In the genomic region with DNA sequence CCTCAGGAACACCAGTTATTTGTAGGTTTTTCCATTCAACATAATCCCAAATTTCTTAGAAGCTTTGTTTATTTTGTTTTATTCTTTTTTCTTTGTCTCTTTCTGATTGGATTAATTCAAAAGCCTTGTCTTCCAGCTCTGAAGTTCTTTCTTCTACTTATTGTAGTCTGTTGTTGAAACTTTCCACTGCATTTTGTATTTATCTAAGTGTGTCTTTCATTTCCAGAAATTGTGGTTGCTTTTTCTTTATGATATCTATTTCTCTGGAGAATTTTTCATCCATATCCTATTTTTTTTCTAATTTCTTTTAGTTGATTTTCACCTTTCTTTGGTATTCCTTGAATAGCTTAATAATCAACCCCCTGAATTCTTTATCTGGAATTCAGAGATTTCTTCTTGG, we compare ENCODE assay signal across 39 cellular contexts. TPM values are rescaled to one million over a fixed set of nuclear protein-coding genes. Genes with fewer than 3 reads are reported as not detected.
"Had no signal": no experiment of that assay in that cellular context is flagged by ENCODE, and none has a peak within 500 bp of the region (broad histone marks: within the 10 kb centered on the region; RNA-seq: fewer than 3 reads in every experiment).

No MANE protein-coding gene starts in this region.

- ATAC-seq: activated naive CD4-positive, alpha-beta T cell treated with anti-CD3 and anti-CD28 coated beads, Interleukin-2, amount 50 U/mL, for 72 hours; activated naive CD8-positive, alpha-beta T cell treated with anti-CD3 and anti-CD28 coated beads, Interleukin-2, amount 50 U/mL, for 24 hours; activated T-cell treated with anti-CD3 and anti-CD28 coated beads, Interleukin-2, amount 50 U/mL, for 4 hours; activated T-helper 17 cell treated with anti-CD3 and anti-CD28 coated beads, Interleukin-2, amount 50 U/mL, for 72 hours; body of pancreas had no signal

- DNase-seq: activated effector memory CD4-positive, alpha-beta T cell treated with anti-CD3 and anti-CD28 coated beads, Interleukin-2, amount 50 U/mL, for 16 hours; activated effector memory CD4-positive, alpha-beta T cell treated with Interleukin-2 at 50 U/mL for 16 hours; activated gamma-delta T cell; activated gamma-delta T cell treated with Interleukin-2 at 50 U/mL for 16 hours; activated naive CD4-positive, alpha-beta T cell; activated naive CD4-positive, alpha-beta T cell treated with anti-CD3 and anti-CD28 coated beads for 36 hours; activated naive CD4-positive, alpha-beta T cell treated with anti-CD3 and anti-CD28 coated beads, Interleukin-2, amount 10 ng/mL, durations not matched to agents 7 days and 5 days; activated naive CD4-positive, alpha-beta T cell treated with anti-CD3 and anti-CD28 coated beads, Interleukin-2, amount 50 U/mL, for 16 hours; activated naive CD4-positive, alpha-beta T cell treated with Interleukin-2 at 50 U/mL for 16 hours; activated naive CD8-positive, alpha-beta T cell treated with anti-CD3 and anti-CD28 coated beads for 36 hours; activated naive CD8-positive, alpha-beta T cell treated with anti-CD3 and anti-CD28 coated beads, Interleukin-2, amount 10 ng/mL, durations not matched to agents 7 days and 5 days; activated naive CD8-positive, alpha-beta T cell treated with anti-CD3 and anti-CD28 coated beads, Interleukin-2, amount 50 U/mL, for 24 hours; activated T-cell treated with anti-CD3 and anti-CD28 coated beads, Interleukin-2, amount 50 U/mL, for 1 hour; activated T-cell treated with anti-CD3 and anti-CD28 coated beads, Interleukin-2, amount 50 U/mL, for 4 hours; activated T-cell treated with anti-CD3 and anti-CD28 coated beads, Interleukin-2, amount 50 U/mL, for 48 hours; adrenal gland; amniotic stem cell; anterior cingulate cortex; aorta; body of pancreas; brain microvascular endothelial cell; caudate nucleus; central memory CD4-positive, alpha-beta T cell; cerebellar nuclear complex had no signal

- H3K9me3 Mint-ChIP-seq: activated naive CD4-positive, alpha-beta T cell treated with anti-CD3 and anti-CD28 coated beads, Interleukin-2, amount 50 U/mL, for 24 hours; central memory CD8-positive, alpha-beta T cell had no signal

- H3K27me3 Mint-ChIP-seq: activated naive CD4-positive, alpha-beta T cell treated with anti-CD3 and anti-CD28 coated beads, Interleukin-2, amount 10 ng/mL, durations not matched to agents 7 days and 5 days; activated naive CD4-positive, alpha-beta T cell treated with anti-CD3 and anti-CD28 coated beads, Interleukin-2, amount 50 U/mL, for 24 hours; activated naive CD8-positive, alpha-beta T cell; activated naive CD8-positive, alpha-beta T cell treated with anti-CD3 and anti-CD28 coated beads for 36 hours; activated naive CD8-positive, alpha-beta T cell treated with anti-CD3 and anti-CD28 coated beads, Interleukin-2, amount 10 ng/mL, durations not matched to agents 7 days and 5 days; activated naive CD8-positive, alpha-beta T cell treated with anti-CD3 and anti-CD28 coated beads, Interleukin-2, amount 50 U/mL, for 24 hours; activated T-helper 17 cell treated with anti-CD3 and anti-CD28 coated beads, Interleukin-2, amount 50 U/mL, for 72 hours; brain; central memory CD8-positive, alpha-beta T cell had no signal

- FAIRE-seq: astrocyte, bronchial epithelial cell, colon had no signal

- H3K4me3 Mint-ChIP-seq: activated naive CD4-positive, alpha-beta T cell treated with anti-CD3 and anti-CD28 coated beads for 36 hours; activated naive CD4-positive, alpha-beta T cell treated with anti-CD3 and anti-CD28 coated beads, Interleukin-2, amount 10 ng/mL, durations not matched to agents 7 days and 5 days; activated naive CD4-positive, alpha-beta T cell treated with anti-CD3 and anti-CD28 coated beads, Interleukin-2, amount 50 U/mL, for 24 hours; activated naive CD8-positive, alpha-beta T cell; activated naive CD8-positive, alpha-beta T cell treated with anti-CD3 and anti-CD28 coated beads for 36 hours; activated naive CD8-positive, alpha-beta T cell treated with anti-CD3 and anti-CD28 coated beads, Interleukin-2, amount 10 ng/mL, durations not matched to agents 7 days and 5 days; activated naive CD8-positive, alpha-beta T cell treated with anti-CD3 and anti-CD28 coated beads, Interleukin-2, amount 50 U/mL, for 24 hours; activated T-cell treated with anti-CD3 and anti-CD28 coated beads, Interleukin-2, amount 50 U/mL, for 4 hours; activated T-helper 1 cell treated with anti-CD3 and anti-CD28 coated beads, Interleukin-12 subunit alpha, Interleukin-12 subunit beta, Interleukin-2, Interleukin-4 antibody, amounts not matched to agents 30 ng/mL and 10 ng/mL and 1 ng/mL, durations not matched to agents 14 hours and 24 hours and 36 hours; activated T-helper 17 cell treated with anti-CD3 and anti-CD28 coated beads, Interleukin-2, amount 50 U/mL, for 72 hours; brain; central memory CD8-positive, alpha-beta T cell had no signal

- H3K4me3 ChIP-seq: adrenal gland, ascending aorta, body of pancreas, breast epithelium, cardiac muscle cell had no signal

- H3K27ac Mint-ChIP-seq: activated naive CD4-positive, alpha-beta T cell treated with anti-CD3 and anti-CD28 coated beads for 36 hours; activated naive CD4-positive, alpha-beta T cell treated with anti-CD3 and anti-CD28 coated beads, Interleukin-2, amount 10 ng/mL, durations not matched to agents 7 days and 5 days; activated naive CD4-positive, alpha-beta T cell treated with anti-CD3 and anti-CD28 coated beads, Interleukin-2, amount 50 U/mL, for 24 hours; activated naive CD4-positive, alpha-beta T cell treated with anti-CD3 and anti-CD28 coated beads, Interleukin-2, amount 50 U/mL, for 72 hours; activated naive CD8-positive, alpha-beta T cell; activated naive CD8-positive, alpha-beta T cell treated with anti-CD3 and anti-CD28 coated beads for 36 hours; activated naive CD8-positive, alpha-beta T cell treated with anti-CD3 and anti-CD28 coated beads, Interleukin-2, amount 10 ng/mL, durations not matched to agents 7 days and 5 days; activated naive CD8-positive, alpha-beta T cell treated with anti-CD3 and anti-CD28 coated beads, Interleukin-2, amount 50 U/mL, for 24 hours; activated T-helper 1 cell treated with anti-CD3 and anti-CD28 coated beads, Interleukin-12 subunit alpha, Interleukin-12 subunit beta, Interleukin-2, Interleukin-4 antibody, amounts not matched to agents 30 ng/mL and 10 ng/mL and 1 ng/mL, durations not matched to agents 14 hours and 24 hours and 36 hours; activated T-helper 17 cell treated with anti-CD3 and anti-CD28 coated beads, Interleukin-2, amount 50 U/mL, for 72 hours; activated T-helper 2 cell treated with anti-CD3 and anti-CD28 coated beads, Interferon-gamma antibody, Interleukin-2, Interleukin-4, amounts not matched to agents 10 μg/mL and 5 μg/mL and 100 μg/mL, durations not matched to agents 14 hours and 24 hours and 36 hours; brain had no signal

- H3K4me1 Mint-ChIP-seq: activated naive CD4-positive, alpha-beta T cell treated with anti-CD3 and anti-CD28 coated beads, Interleukin-2, amount 10 ng/mL, durations not matched to agents 7 days and 5 days; activated naive CD8-positive, alpha-beta T cell treated with anti-CD3 and anti-CD28 coated beads for 36 hours; activated naive CD8-positive, alpha-beta T cell treated with anti-CD3 and anti-CD28 coated beads, Interleukin-2, amount 10 ng/mL, durations not matched to agents 7 days and 5 days; activated naive CD8-positive, alpha-beta T cell treated with anti-CD3 and anti-CD28 coated beads, Interleukin-2, amount 50 U/mL, for 24 hours; activated T-helper 17 cell treated with anti-CD3 and anti-CD28 coated beads, Interleukin-2, amount 50 U/mL, for 72 hours; brain had no signal

- H3K4me1 ChIP-seq: adrenal gland, ascending aorta, body of pancreas, breast epithelium had no signal

- H3K27ac ChIP-seq: adrenal gland, ascending aorta, body of pancreas, brain microvascular endothelial cell, breast epithelium, cardiac muscle cell had no signal

- H3K9me3 ChIP-seq: adrenal gland, body of pancreas, breast epithelium had no signal

- H3K36me3 ChIP-seq: adrenal gland, ascending aorta, brain microvascular endothelial cell, breast epithelium, cardiac muscle cell had no signal

RNA-seq across cellular contexts. Expression of a gene that starts 58.5 kb away (rescaled TPM):
- total RNA-seq: activated naive CD4-positive, alpha-beta T cell treated with anti-CD3 and anti-CD28 coated beads for 36 hours; activated naive CD8-positive, alpha-beta T cell treated with anti-CD3 and anti-CD28 coated beads for 36 hours; activated T-helper 1 cell treated with anti-CD3 and anti-CD28 coated beads, Interleukin-12 subunit alpha, Interleukin-12 subunit beta, Interleukin-2, Interleukin-4 antibody, amounts not matched to agents 30 ng/mL and 10 ng/mL and 1 ng/mL, durations not matched to agents 14 hours and 24 hours and 36 hours; activated T-helper 2 cell treated with anti-CD3 and anti-CD28 coated beads, Interferon-gamma antibody, Interleukin-2, Interleukin-4, amounts not matched to agents 10 μg/mL and 5 μg/mL and 100 μg/mL, durations not matched to agents 14 hours and 24 hours and 36 hours; ascending aorta; astrocyte; bronchial epithelial cell; chondrocyte had no signal
